In the genomic region with DNA sequence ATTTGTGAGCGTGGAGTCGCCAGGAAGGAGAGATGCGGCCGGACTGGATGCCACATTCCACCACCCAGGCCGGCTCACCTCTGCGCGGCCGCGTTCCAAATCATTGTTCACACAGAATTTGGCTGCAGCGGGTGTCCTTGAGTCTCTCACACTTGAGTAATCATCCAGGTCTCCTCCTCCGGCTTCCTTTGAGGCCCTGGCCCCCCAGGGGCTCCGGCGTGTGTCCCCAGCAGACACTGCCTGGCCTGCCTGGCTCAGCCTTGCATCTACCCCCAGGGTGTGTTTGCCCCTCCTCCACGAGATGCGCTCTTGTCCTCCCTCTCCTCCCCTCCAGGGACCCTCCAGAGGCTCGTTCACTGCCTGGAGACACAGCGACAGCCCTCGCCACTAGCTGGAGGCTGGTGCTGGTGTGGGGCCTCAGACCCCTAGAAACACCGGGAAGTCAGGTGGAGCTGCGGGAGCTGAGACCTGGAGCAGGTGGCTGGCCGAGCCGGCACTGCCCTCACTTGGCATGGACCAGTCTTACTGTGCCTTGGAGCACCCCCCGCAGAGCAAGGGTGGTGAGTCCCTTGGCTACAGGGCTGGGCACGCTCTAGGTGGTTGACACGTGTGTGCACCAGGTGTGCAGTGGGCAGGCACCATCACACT, we compare ENCODE assay signal across 20 cellular contexts. TPM values are rescaled to one million over a fixed set of nuclear protein-coding genes. Genes with fewer than 3 reads are reported as not detected.
DNase-seq lines count a peak whose midpoint lies in the region; ATAC-seq and TF ChIP-seq lines count a peak whose summit lies in the region.
"Had no signal": no experiment of that assay in that cellular context is flagged by ENCODE, and none has a peak within 500 bp of the region (broad histone marks: within the 10 kb centered on the region; RNA-seq: fewer than 3 reads in every experiment).

No MANE protein-coding gene starts in this region.

- no peaks in the 10 kb centered on the region for H3K9me3 ChIP-seq in HEK293 (ENCODE audit: control insufficient read depth, insufficient read depth, low read depth, low read length)
- H3K9me3 ChIP-seq: transverse colon had no signal

- peaks cover 61 to 81% (median 79%) of the 10 kb centered on the region in 3 donors for H3K27me3 Mint-ChIP-seq in CD14-positive monocyte (ENCODE audit: low read depth in 3 of 3)
- H3K27me3 Mint-ChIP-seq in WTC11 (ENCODE audit: low read depth): peaks cover 45% of the 10 kb centered on the region
- H3K27me3 Mint-ChIP-seq in nephron progenitor cell (ENCODE audit: low read depth, poor library complexity): peaks cover 54% of the 10 kb centered on the region

- CTCF ChIA-PET in HEK293 (lab: Yijun Ruan, JAX): no interaction called here
- CTCF ChIA-PET in WTC11 (lab: Charles Lee): interaction anchor here (1.1 kb wide), 1 partner anchor 80 kb away, joined by 3 read pairs; no protein-coding TSS in a partner anchor

- no peaks in the 10 kb centered on the region for H3K36me3 ChIP-seq in HEK293 (ENCODE audit: control insufficient read depth in 2 of 2, insufficient read depth in 1 of 2, low read length in 2 of 2)
- H3K36me3 ChIP-seq: transverse colon had no signal

- H3K4me1 Mint-ChIP-seq in CD14-positive monocyte (peaks cover 40% of the 10 kb centered on the region), WTC11 (no peaks in the 10 kb centered on the region), nephron progenitor cell (peaks cover 53% of the 10 kb centered on the region)

- H3K36me3 Mint-ChIP-seq in CD14-positive monocyte (peaks cover 0 to 4% of the 10 kb centered on the region in 2 donors), WTC11 (no peaks in the 10 kb centered on the region), nephron progenitor cell (ENCODE audit: low read depth) (no peaks in the 10 kb centered on the region)
- H3K36me3 Mint-ChIP-seq: stimulated activated memory B cell treated with anti-CD40 and anti-IgM and Interleukin-4, amounts not matched to agents 10 μg/mL and 1 μg/mL and 100 μg/mL, for 72 hours had no signal

- peak; percentile 25 for ATAC-seq in WTC11
- no peak for ATAC-seq in GM18502 (IDR thresholded peaks at IDR 0.05; ENCODE audit: poor library complexity, unreplicated experiment)
- ATAC-seq: activated CD8-positive, alpha-beta T cell treated with anti-CD3 and anti-CD28 coated beads for 36 hours; activated T-cell treated with anti-CD3 and anti-CD28 coated beads, Interleukin-2, amount 50 U/mL, for 72 hours; Panc1; stimulated activated memory B cell treated with anti-CD40 and anti-IgM and Interleukin-4, amounts not matched to agents 10 μg/mL and 1 μg/mL and 100 μg/mL, for 72 hours had no signal

- TF ChIP-seq CTCF in CD14-positive monocyte (IDR thresholded peaks at IDR 0.05): no peak
- TF ChIP-seq CTCF in HEK293 (tag by site-specific recombination; IDR thresholded peaks at IDR 0.05): no peak
- no peak for TF ChIP-seq CTCF in WTC11 (IDR thresholded peaks at IDR 0.05)
- no peak for TF ChIP-seq CTCF in nephron progenitor cell (IDR thresholded peaks at IDR 0.05)

- no peak overlapping the region for H3K4me3 ChIP-seq in HEK293 (ENCODE audit: low read depth, low read length)
- H3K4me3 ChIP-seq: transverse colon had no signal

- peak overlapping the region in 1 of 2 donors; percentile 85 for H3K4me3 Mint-ChIP-seq in CD14-positive monocyte
- H3K4me3 Mint-ChIP-seq in WTC11: no peak overlapping the region
- H3K4me3 Mint-ChIP-seq in nephron progenitor cell: peak overlapping the region; percentile 23
- H3K4me3 Mint-ChIP-seq: activated CD8-positive, alpha-beta T cell treated with anti-CD3 and anti-CD28 coated beads for 36 hours; activated T-cell treated with anti-CD3 and anti-CD28 coated beads, Interleukin-2, amount 50 U/mL, for 72 hours; endodermal cell had no signal

- peak; percentile 41 for DNase-seq in CD14-positive monocyte (ENCODE audit: low spot score)
- no peak for DNase-seq in WTC11 (ENCODE audit: low spot score)
- peak; percentile 47 for DNase-seq in nephron progenitor cell
- no peak for DNase-seq in AG08395 (ENCODE audit: low spot score)
- no peak for DNase-seq in AG20443 (ENCODE audit: low spot score)
- DNase-seq in amniotic stem cell (lab: John Stamatoyannopoulos, UW): no peak
- DNase-seq: activated CD8-positive, alpha-beta T cell treated with anti-CD3 and anti-CD28 coated beads for 36 hours; activated T-cell treated with anti-CD3 and anti-CD28 coated beads, Interleukin-2, amount 50 U/mL, for 72 hours; DND-41; endodermal cell; NCI-H1436 treated with DMSO at 0.1 percent for 48 hours; NCI-H524; transverse colon had no signal

- H3K9me3 Mint-ChIP-seq in CD14-positive monocyte: peaks cover 4 to 21% (median 8%) of the 10 kb centered on the region in 7 donors
- no peaks in the 10 kb centered on the region for H3K9me3 Mint-ChIP-seq in WTC11
- peaks cover 3% of the 10 kb centered on the region for H3K9me3 Mint-ChIP-seq in nephron progenitor cell
- H3K9me3 Mint-ChIP-seq: activated CD8-positive, alpha-beta T cell treated with anti-CD3 and anti-CD28 coated beads for 36 hours; activated T-cell treated with anti-CD3 and anti-CD28 coated beads, Interleukin-2, amount 50 U/mL, for 72 hours; endodermal cell had no signal

- intact Hi-C loops in CD14-positive monocyte (cut with micrococcal nuclease): no loop called here

- H3K27ac Mint-ChIP-seq in CD14-positive monocyte (no peak overlapping the region), WTC11 (no peak overlapping the region), nephron progenitor cell (no peak overlapping the region)
- H3K27ac Mint-ChIP-seq: activated CD8-positive, alpha-beta T cell treated with anti-CD3 and anti-CD28 coated beads for 36 hours; activated T-cell treated with anti-CD3 and anti-CD28 coated beads, Interleukin-2, amount 50 U/mL, for 72 hours; endodermal cell; stimulated activated memory B cell treated with anti-CD40 and anti-IgM and Interleukin-4, amounts not matched to agents 10 μg/mL and 1 μg/mL and 100 μg/mL, for 72 hours had no signal

- no peak overlapping the region for H3K27ac ChIP-seq in HEK293 (ENCODE audit: extremely low read depth, low read depth, low read length)
- H3K27ac ChIP-seq: HL-60, KMS-11, parathyroid adenoma, transverse colon had no signal

- POLR2A ChIA-PET in HEK293 (lab: Yijun Ruan, JAX): interaction anchor here (1.0 to 1.3 kb wide), 2 partner anchors 55 to 57 kb away, joined by 3 to 4 read pairs; no protein-coding TSS in a partner anchor
- POLR2A ChIA-PET in WTC11 (lab: Charles Lee): no interaction called here

- H3K4me1 ChIP-seq in HEK293 (ENCODE audit: control insufficient read depth, insufficient read depth, low read length): no peaks in the 10 kb centered on the region
- H3K4me1 ChIP-seq: parathyroid adenoma had no signal

TF ChIP-seq in HEK293, 187 proteins besides CTCF, POLR2A, EP300 and RAD21:
- TF ChIP-seq ZIC2 (tag by site-specific recombination; IDR thresholded peaks at IDR 0.05): peak; percentile 41
- no peak for TF ChIP-seq ZNF112 (tag by site-specific recombination; IDR thresholded peaks at IDR 0.05)
- TF ChIP-seq GLIS1 (tag by site-specific recombination; IDR thresholded peaks at IDR 0.05): peak; percentile 93
- TF ChIP-seq, protein P1, sequence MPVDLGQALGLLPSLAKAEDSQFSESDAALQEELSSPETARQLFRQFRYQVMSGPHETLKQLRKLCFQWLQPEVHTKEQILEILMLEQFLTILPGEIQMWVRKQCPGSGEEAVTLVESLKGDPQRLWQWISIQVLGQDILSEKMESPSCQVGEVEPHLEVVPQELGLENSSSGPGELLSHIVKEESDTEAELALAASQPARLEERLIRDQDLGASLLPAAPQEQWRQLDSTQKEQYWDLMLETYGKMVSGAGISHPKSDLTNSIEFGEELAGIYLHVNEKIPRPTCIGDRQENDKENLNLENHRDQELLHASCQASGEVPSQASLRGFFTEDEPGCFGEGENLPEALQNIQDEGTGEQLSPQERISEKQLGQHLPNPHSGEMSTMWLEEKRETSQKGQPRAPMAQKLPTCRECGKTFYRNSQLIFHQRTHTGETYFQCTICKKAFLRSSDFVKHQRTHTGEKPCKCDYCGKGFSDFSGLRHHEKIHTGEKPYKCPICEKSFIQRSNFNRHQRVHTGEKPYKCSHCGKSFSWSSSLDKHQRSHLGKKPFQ (tag by site-specific recombination; IDR thresholded peaks at IDR 0.05): no peak
- TF ChIP-seq GLIS2 (tag by site-specific recombination; IDR thresholded peaks at IDR 0.05): peak; percentile 61

TF ChIP-seq in WTC11, 78 proteins besides CTCF, POLR2A, EP300 and RAD21 (continues in another document):
- TF ChIP-seq TCF7 (CRISPR knock-in tag; IDR thresholded peaks at IDR 0.05; ENCODE audit: low read depth) (no peak), CBFB (CRISPR knock-in tag; IDR thresholded peaks at IDR 0.05; ENCODE audit: low read depth) (no peak), FOXK1 (CRISPR knock-in tag; IDR thresholded peaks at IDR 0.05) (no peak), TP53 (CRISPR knock-in tag; IDR thresholded peaks at IDR 0.05) (no peak), ZNF219 (CRISPR knock-in tag; IDR thresholded peaks at IDR 0.05; ENCODE audit: borderline replicate concordance) (no peak)
- TF ChIP-seq, protein P2, sequence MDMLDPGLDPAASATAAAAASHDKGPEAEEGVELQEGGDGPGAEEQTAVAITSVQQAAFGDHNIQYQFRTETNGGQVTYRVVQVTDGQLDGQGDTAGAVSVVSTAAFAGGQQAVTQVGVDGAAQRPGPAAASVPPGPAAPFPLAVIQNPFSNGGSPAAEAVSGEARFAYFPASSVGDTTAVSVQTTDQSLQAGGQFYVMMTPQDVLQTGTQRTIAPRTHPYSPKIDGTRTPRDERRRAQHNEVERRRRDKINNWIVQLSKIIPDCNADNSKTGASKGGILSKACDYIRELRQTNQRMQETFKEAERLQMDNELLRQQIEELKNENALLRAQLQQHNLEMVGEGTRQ (CRISPR knock-in tag; IDR thresholded peaks at IDR 0.05): no peak
- TF ChIP-seq, protein P3, sequence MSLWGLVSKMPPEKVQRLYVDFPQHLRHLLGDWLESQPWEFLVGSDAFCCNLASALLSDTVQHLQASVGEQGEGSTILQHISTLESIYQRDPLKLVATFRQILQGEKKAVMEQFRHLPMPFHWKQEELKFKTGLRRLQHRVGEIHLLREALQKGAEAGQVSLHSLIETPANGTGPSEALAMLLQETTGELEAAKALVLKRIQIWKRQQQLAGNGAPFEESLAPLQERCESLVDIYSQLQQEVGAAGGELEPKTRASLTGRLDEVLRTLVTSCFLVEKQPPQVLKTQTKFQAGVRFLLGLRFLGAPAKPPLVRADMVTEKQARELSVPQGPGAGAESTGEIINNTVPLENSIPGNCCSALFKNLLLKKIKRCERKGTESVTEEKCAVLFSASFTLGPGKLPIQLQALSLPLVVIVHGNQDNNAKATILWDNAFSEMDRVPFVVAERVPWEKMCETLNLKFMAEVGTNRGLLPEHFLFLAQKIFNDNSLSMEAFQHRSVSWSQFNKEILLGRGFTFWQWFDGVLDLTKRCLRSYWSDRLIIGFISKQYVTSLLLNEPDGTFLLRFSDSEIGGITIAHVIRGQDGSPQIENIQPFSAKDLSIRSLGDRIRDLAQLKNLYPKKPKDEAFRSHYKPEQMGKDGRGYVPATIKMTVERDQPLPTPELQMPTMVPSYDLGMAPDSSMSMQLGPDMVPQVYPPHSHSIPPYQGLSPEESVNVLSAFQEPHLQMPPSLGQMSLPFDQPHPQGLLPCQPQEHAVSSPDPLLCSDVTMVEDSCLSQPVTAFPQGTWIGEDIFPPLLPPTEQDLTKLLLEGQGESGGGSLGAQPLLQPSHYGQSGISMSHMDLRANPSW (CRISPR knock-in tag; conservative IDR thresholded peaks at IDR 0.05; ENCODE audit: low read depth): no peak

RNA-seq across cellular contexts. Expression of a gene that starts 7.0 kb away (rescaled TPM):
- polyA plus RNA-seq in CD14-positive monocyte: under 1 TPM; 0.31 to 0.42 TPM
- 1.2 to 1.7 TPM (median 1.6 TPM) in 3 replicates for total RNA-seq in WTC11 (2021)

Comparison
In these comparisons a context has a peak if more than half of its experiments do, and no peak if none do; other contexts are left out.
1. DNase-seq: peak in CD14-positive monocyte (single experiment) and nephron progenitor cell (single experiment); none in WTC11 (single experiment), AG08395 (single experiment), AG20443 (single experiment) and amniotic stem cell (single experiment).